7 cellular contexts compared by ENCODE assay signal in the genomic region with DNA sequence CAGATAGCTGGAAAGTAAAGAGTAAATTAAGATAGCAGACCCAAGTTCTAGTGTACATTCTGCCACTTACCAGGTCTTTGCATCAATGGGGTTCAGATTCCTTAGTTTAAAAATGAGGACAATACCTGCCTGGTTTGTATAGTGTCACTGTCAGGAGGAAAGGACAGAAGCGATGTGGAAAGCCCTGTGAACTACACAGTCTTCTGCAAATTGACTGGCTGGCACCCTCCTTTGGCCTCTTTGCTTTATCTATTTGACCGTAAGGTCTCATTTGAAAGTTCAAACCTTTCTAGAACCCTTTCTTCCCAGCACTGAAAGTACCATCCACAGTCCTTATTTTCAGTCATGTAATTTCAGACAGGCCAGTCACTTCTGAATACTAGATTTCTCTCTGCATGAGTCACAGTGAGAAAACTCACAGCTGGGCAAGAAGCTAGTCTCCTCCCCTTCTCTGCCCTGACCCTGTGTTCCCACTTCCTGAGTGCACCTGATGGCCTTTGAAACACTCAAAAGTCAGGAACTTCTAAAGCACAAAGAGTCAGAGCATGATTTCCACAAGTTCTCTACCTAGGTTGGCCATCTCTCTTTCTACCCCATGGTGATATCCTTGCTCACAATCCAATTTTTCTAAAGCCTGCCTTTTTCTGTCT.
A peak's percentile ranks its signal among the peaks of the same experiment; 100 is the strongest.
DNase-seq lines count a peak whose midpoint lies in the region; ATAC-seq, FAIRE-seq and TF ChIP-seq lines count a peak whose summit lies in the region.

No MANE protein-coding gene starts in this region.

- DNase-seq in astrocyte (ENCODE audit: low read depth) (peak; percentile 78), stomach (peak; percentile 50), NCI-H146 treated with DMSO at 0.1 percent for 48 hours (lab: John Stamatoyannopoulos, UW; ENCODE audit: unreplicated experiment) (no peak), NCI-H146 (lab: John Stamatoyannopoulos, UW) (no peak)
- no peak for DNase-seq in activated naive CD4-positive, alpha-beta T cell treated with anti-CD3 and anti-CD28 coated beads, Interleukin-2, amount 50 U/mL, for 16 hours

- no peak for TF ChIP-seq EP300 in stomach (IDR thresholded peaks at IDR 0.05)

- TF ChIP-seq POLR2A in stomach (IDR thresholded peaks at IDR 0.05) = no peak

- H3K4me2 ChIP-seq in astrocyte (ENCODE audit: low read length) = peak overlapping the region; percentile 60

- H3K4me3 Mint-ChIP-seq in astrocyte (ENCODE audit: unreplicated experiment) = no peak overlapping the region

- peaks cover 31% of the 10 kb centered on the region for H3K4me1 Mint-ChIP-seq in astrocyte (ENCODE audit: low read depth, unreplicated experiment)

- H3K79me2 ChIP-seq in astrocyte (ENCODE audit: insufficient read depth, low read length) = no peaks in the 10 kb centered on the region

- H2AFZ ChIP-seq in astrocyte (ENCODE audit: low read depth, low read length) = no peak overlapping the region

- no peak for FAIRE-seq in astrocyte (lab: Jason Lieb, UNC)

- H3K4me1 ChIP-seq in astrocyte (ENCODE audit: insufficient read depth, low read length) (peaks cover 20% of the 10 kb centered on the region), stomach (peaks cover 0 to 9% (median 7%) of the 10 kb centered on the region in 4 donors)

- peak overlapping the region; percentile 9 for H3K9ac ChIP-seq in astrocyte (ENCODE audit: low read length)

- no peaks in the 10 kb centered on the region for H3K9me3 Mint-ChIP-seq in astrocyte (ENCODE audit: unreplicated experiment)

- TF ChIP-seq CTCF in astrocyte (IDR thresholded peaks at IDR 0.05; ENCODE audit: insufficient read depth, low read depth, low read length) = no peak
- TF ChIP-seq CTCF in stomach (IDR thresholded peaks at IDR 0.05) = no peak

- 35 to 76% (median 55%) methylated on average over 2 of the region's 2 CpGs for WGBS in stomach, 5 donors

- H3K27me3 ChIP-seq in astrocyte (ENCODE audit: insufficient read depth, low read length) (no peaks in the 10 kb centered on the region), stomach (no peaks in the 10 kb centered on the region)

- H3K27ac ChIP-seq in astrocyte (ENCODE audit: low read depth, low read length) = peak overlapping the region; percentile 52
- peak overlapping the region; percentile 59 to 79 (median 70) for H3K27ac ChIP-seq in stomach

- ATAC-seq in GM19351 (IDR thresholded peaks at IDR 0.05; ENCODE audit: unreplicated experiment) (peak; percentile 94), HG03064 (IDR thresholded peaks at IDR 0.05; ENCODE audit: low read depth, unreplicated experiment) (peak; percentile 98)

- no peaks in the 10 kb centered on the region for H3K36me3 ChIP-seq in astrocyte (ENCODE audit: insufficient read depth, low read length)
- no peaks in the 10 kb centered on the region for H3K36me3 ChIP-seq in stomach

- no peaks in the 10 kb centered on the region for H3K9me3 ChIP-seq in astrocyte (ENCODE audit: insufficient read depth, low read depth, low read length)
- no peaks in the 10 kb centered on the region for H3K9me3 ChIP-seq in stomach

- H3K27ac Mint-ChIP-seq in astrocyte (ENCODE audit: unreplicated experiment) = peak overlapping the region; percentile 94

- intact Hi-C loops in stomach (cut with DNase I; ENCODE audit: low total_unique reads) = no loop called here

- H3K27me3 Mint-ChIP-seq in astrocyte (ENCODE audit: low read depth, unreplicated experiment) = no peaks in the 10 kb centered on the region

- H3K36me3 Mint-ChIP-seq in astrocyte (ENCODE audit: low read depth, unreplicated experiment) = no peaks in the 10 kb centered on the region

- H3K4me3 ChIP-seq in astrocyte (ENCODE audit: insufficient read depth, low read depth, low read length) (no peak overlapping the region), stomach (no peak overlapping the region)

- H4K20me1 ChIP-seq in astrocyte (ENCODE audit: insufficient read depth, low read length) = no peaks in the 10 kb centered on the region

Comparison
In these comparisons a context has a peak if more than half of its experiments do, and no peak if none do; other contexts are left out.
1. DNase-seq: peak in astrocyte (single experiment) and stomach (single experiment); none in NCI-H146 treated with DMSO at 0.1 percent for 48 hours (single experiment), NCI-H146 (single experiment) and activated naive CD4-positive, alpha-beta T cell treated with anti-CD3 and anti-CD28 coated beads, Interleukin-2, amount 50 U/mL, for 16 hours (single experiment).